In genomic region chr11:62124186-62125113, GRCh38 we compare ENCODE assay signal across 8 cellular contexts. TPM values are rescaled to one million over a fixed set of nuclear protein-coding genes. Genes with fewer than 3 reads are reported as not detected.
DNase-seq lines count a peak whose midpoint lies in the region; ATAC-seq and TF ChIP-seq lines count a peak whose summit lies in the region.

No MANE protein-coding gene starts in this region.

- no peak overlapping the region for H4K5ac ChIP-seq in mesendoderm (ENCODE audit: low read length)

- H3K4me2 ChIP-seq in SU-DHL-6 (ENCODE audit: low read depth, low read length, poor library complexity, severe bottlenecking), result peak overlapping the region; percentile 77
- H3K4me2 ChIP-seq in mesendoderm (ENCODE audit: low read length), result peak overlapping the region; percentile 79

- peak overlapping the region; percentile 93 to 98 (median 95) for H3K4me3 Mint-ChIP-seq in CD4-positive, alpha-beta memory T cell
- H3K4me3 Mint-ChIP-seq in effector memory CD8-positive, alpha-beta T cell, result peak overlapping the region; percentile 94 to 98

- peaks cover 23% of the 10 kb centered on the region for H3K4me1 ChIP-seq in CD4-positive, alpha-beta memory T cell (ENCODE audit: insufficient read depth, low read length)
- peaks cover 5% of the 10 kb centered on the region for H3K4me1 ChIP-seq in mesendoderm (ENCODE audit: control insufficient read depth, low read depth, low read length)
- H3K4me1 ChIP-seq in transverse colon, result peaks cover 7 to 16% (median 14%) of the 10 kb centered on the region in 4 donors

- peak overlapping the region; percentile 39 for H3K4ac ChIP-seq in mesendoderm (ENCODE audit: low read depth, low read length)

- H3K79me2 ChIP-seq in SU-DHL-6 (ENCODE audit: insufficient read depth, low read length) (peaks cover 56% of the 10 kb centered on the region), mesendoderm (ENCODE audit: control insufficient read depth, insufficient read depth, low read length) (peaks cover 47% of the 10 kb centered on the region)

- CTCF ChIA-PET in CD4-positive, alpha-beta memory T cell (lab: Charles Lee; ENCODE audit: partially characterized antibody), result interaction anchor here (1.2 to 2.8 kb wide), 3 partner anchors 7 to 43 kb away, joined by 3 to 9 read pairs (median 4); no protein-coding TSS in a partner anchor

- H3K36me3 Mint-ChIP-seq in CD4-positive, alpha-beta memory T cell, result peaks cover 8 to 21% of the 10 kb centered on the region in 2 donors
- H3K36me3 Mint-ChIP-seq in effector memory CD8-positive, alpha-beta T cell (ENCODE audit: insufficient read depth), result peaks cover 12% of the 10 kb centered on the region

- H3K9me3 ChIP-seq in CD4-positive, alpha-beta memory T cell (ENCODE audit: control insufficient read depth in 1 of 2, low read length in 2 of 2), result no peaks in the 10 kb centered on the region
- H3K9me3 ChIP-seq in SU-DHL-6 (ENCODE audit: insufficient read depth, low read length) (no peaks in the 10 kb centered on the region), transverse colon (no peaks in the 10 kb centered on the region)

- peak overlapping the region; percentile 75 for H2BK5ac ChIP-seq in mesendoderm (ENCODE audit: low read length)

- POLR2A ChIA-PET in CD4-positive, alpha-beta memory T cell (lab: Charles Lee; ENCODE audit: partially characterized antibody), result interaction anchor here (1.0 to 1.9 kb wide), 3 partner anchors 16 to 309 kb away, joined by 3 to 8 read pairs (median 4); no protein-coding TSS in a partner anchor

- peaks cover 0 to 2% of the 10 kb centered on the region in 2 donors for H3K27me3 Mint-ChIP-seq in CD4-positive, alpha-beta memory T cell
- peaks cover 0 to 4% of the 10 kb centered on the region in 2 donors for H3K27me3 Mint-ChIP-seq in effector memory CD8-positive, alpha-beta T cell

- H3K9ac ChIP-seq in SU-DHL-6 (ENCODE audit: low read length) (peak overlapping the region; percentile 94), mesendoderm (ENCODE audit: low read length) (peak overlapping the region; percentile 86)

- no peak overlapping the region for H4K8ac ChIP-seq in mesendoderm (ENCODE audit: low read depth, low read length)

- H3K9me3 Mint-ChIP-seq in CD4-positive, alpha-beta memory T cell, result peaks cover 0 to under 1% (median 0%) of the 10 kb centered on the region in 8 donors
- no peaks in the 10 kb centered on the region for H3K9me3 Mint-ChIP-seq in effector memory CD8-positive, alpha-beta T cell

- in situ Hi-C loops in transverse colon (cut with MboI; ENCODE audit: low pct_ligation_motif_present in 1 of 4, low pct_unique_long_range_greater_than_20kb in 1 of 4, low sequenced_read_pairs in 3 of 4), result loop anchor here in 2 of 4 donors (25.0 kb wide), 1 partner anchor 337 kb away; the partner anchor contains the start of genes FEN1 (in 2 of the 2) and TMEM258 (in 2 of the 2)

- DNase-seq in CD4-positive, alpha-beta memory T cell, result peak in 2 of 5 donors; percentile 4 to 10
- DNase-seq in GM19238 (ENCODE audit: insufficient read length, low spot score), result peak; percentile 42
- DNase-seq in effector memory CD8-positive, alpha-beta T cell, result no peak
- peak; percentile 35 for DNase-seq in mesendoderm
- DNase-seq in transverse colon, result peak; percentile 41

- peak overlapping the region; percentile 88 to 96 for H3K4me3 ChIP-seq in CD4-positive, alpha-beta memory T cell (ENCODE audit: low read length in 2 of 2)
- H3K4me3 ChIP-seq in SU-DHL-6 (ENCODE audit: insufficient read depth, low read length, poor library complexity, severe bottlenecking), result peak overlapping the region; percentile 83
- peak overlapping the region; percentile 91 for H3K4me3 ChIP-seq in mesendoderm (ENCODE audit: low read length)
- H3K4me3 ChIP-seq in transverse colon, result peak overlapping the region; percentile 72 to 95 (median 83)

- peak overlapping the region; percentile 82 for H3K27ac ChIP-seq in CD4-positive, alpha-beta memory T cell (ENCODE audit: low read depth, low read length)
- peak overlapping the region; percentile 74 for H3K27ac ChIP-seq in SU-DHL-6 (ENCODE audit: low read depth, low read length)
- no peak overlapping the region for H3K27ac ChIP-seq in mesendoderm (ENCODE audit: low read depth, low read length)
- H3K27ac ChIP-seq in transverse colon, result peak overlapping the region; percentile 69 to 82 (median 77)

- TF ChIP-seq CTCF in SU-DHL-6 (IDR thresholded peaks at IDR 0.05; ENCODE audit: insufficient read depth, low read length, poor library complexity, severe bottlenecking) (no peak), transverse colon (IDR thresholded peaks at IDR 0.05) (no peak)

- no peak overlapping the region for H2BK15ac ChIP-seq in mesendoderm (replicated peaks; ENCODE audit: low read depth)

- H4K20me1 ChIP-seq in SU-DHL-6 (ENCODE audit: low read depth, low read length), result peaks cover 3% of the 10 kb centered on the region; the same call in 1 of the 2 replicates

- peak overlapping the region; percentile 72 for H3K23ac ChIP-seq in mesendoderm (ENCODE audit: low read length)

- no peaks in the 10 kb centered on the region for H3K9me2 ChIP-seq in SU-DHL-6 (replicated peaks; ENCODE audit: insufficient read depth, low read length)

- peak overlapping the region; percentile 99 for H3K56ac ChIP-seq in mesendoderm (ENCODE audit: low read length)

- peak; percentile 19 for ATAC-seq in HG03442 (IDR thresholded peaks at IDR 0.05; ENCODE audit: unreplicated experiment)
- no peak for ATAC-seq in effector memory CD8-positive, alpha-beta T cell (replicated peaks)
- ATAC-seq in HG03457 (IDR thresholded peaks at IDR 0.05; ENCODE audit: unreplicated experiment), result no peak

- no peaks in the 10 kb centered on the region for H3K27me3 ChIP-seq in CD4-positive, alpha-beta memory T cell (ENCODE audit: insufficient read depth, low read length)
- H3K27me3 ChIP-seq in SU-DHL-6 (ENCODE audit: low read length), result no peaks in the 10 kb centered on the region
- no peaks in the 10 kb centered on the region for H3K27me3 ChIP-seq in mesendoderm (ENCODE audit: insufficient read depth, low read length, poor library complexity)
- H3K27me3 ChIP-seq in transverse colon, result no peaks in the 10 kb centered on the region

- no CpG with 5 or more reads among the region's 39 CpGs for WGBS in mesendoderm (ENCODE audit: extremely low coverage, insufficient coverage, low lambda C conversion rate)
- WGBS in transverse colon (ENCODE audit: low coverage in 1 of 2), 2 donors, result 1 to 16% methylated on average over 7 to 36 of the region's 39 CpGs

- peak overlapping the region; percentile 5 for H3K18ac ChIP-seq in mesendoderm (ENCODE audit: low read length)

- TF ChIP-seq EP300 in transverse colon (IDR thresholded peaks at IDR 0.05; ENCODE audit: low read depth), result no peak

- 0 out of 2 replicates have a peak, but pooled peaks cover 3% of the 10 kb centered on the region for H3F3A ChIP-seq in SU-DHL-6 (ENCODE audit: insufficient read depth)

- peak overlapping the region; percentile 81 for H2AK5ac ChIP-seq in mesendoderm (ENCODE audit: low read length)

- no peak for TF ChIP-seq POLR2A in transverse colon (IDR thresholded peaks at IDR 0.05)

- intact Hi-C loops in CD4-positive, alpha-beta memory T cell (cut with micrococcal nuclease), result loop anchor here (5.0 kb wide), 1 partner anchor 542 kb away; the partner anchor contains the start of gene SYT7
- intact Hi-C loops in transverse colon (cut with DNase I; ENCODE audit: low total_unique reads), result no loop called here

- peak overlapping the region; percentile 7 for H2AFZ ChIP-seq in SU-DHL-6 (ENCODE audit: low read depth, low read length, severe bottlenecking)

- peaks cover 2% of the 10 kb centered on the region for H3K36me3 ChIP-seq in CD4-positive, alpha-beta memory T cell (ENCODE audit: insufficient read depth, low read length)
- H3K36me3 ChIP-seq in SU-DHL-6 (ENCODE audit: low read length) (no peaks in the 10 kb centered on the region), mesendoderm (ENCODE audit: control insufficient read depth, insufficient read depth, low read length) (peaks cover 7% of the 10 kb centered on the region), transverse colon (no peaks in the 10 kb centered on the region)

- peak overlapping the region; percentile 86 to 95 (median 92) for H3K27ac Mint-ChIP-seq in CD4-positive, alpha-beta memory T cell
- H3K27ac Mint-ChIP-seq in effector memory CD8-positive, alpha-beta T cell, result peak overlapping the region; percentile 94 to 96

- no peak overlapping the region for H2BK120ac ChIP-seq in mesendoderm (ENCODE audit: low read depth, low read length)

- H3K79me1 ChIP-seq in mesendoderm (ENCODE audit: low read length), result peaks cover 21% of the 10 kb centered on the region

- peaks cover 17 to 44% (median 27%) of the 10 kb centered on the region in 4 donors for H3K4me1 Mint-ChIP-seq in CD4-positive, alpha-beta memory T cell
- peaks cover 21 to 29% of the 10 kb centered on the region in 2 donors for H3K4me1 Mint-ChIP-seq in effector memory CD8-positive, alpha-beta T cell (ENCODE audit: low read depth in 2 of 2)

RNA-seq across cellular contexts. Expression of gene INCENP, which starts 0.6 kb away (rescaled TPM):
- 10 to 100 TPM; 28.4 to 32.1 TPM for total RNA-seq in CD4-positive, alpha-beta memory T cell
- 1 to 10 TPM in 1 of 2 donors, not detected in 1; 2.7 TPM for polyA plus RNA-seq in CD4-positive, alpha-beta memory T cell
- 33.6 TPM for polyA plus RNA-seq in mesendoderm (2013, experiment 1 of 2)
- 33.1 TPM for polyA plus RNA-seq in mesendoderm (2013, experiment 2 of 2)
- 10 to 100 TPM; 10.5 to 38.9 (median 26.1) TPM for total RNA-seq in transverse colon

Comparison
In these comparisons a context has a peak if more than half of its experiments do, and no peak if none do; other contexts are left out.
1. DNase-seq: peak in GM19238 (single experiment), mesendoderm (single experiment) and transverse colon (single experiment); none in effector memory CD8-positive, alpha-beta T cell (0 of 3).
2. Peak in every context shown above with its lines, with median percentiles within 50 percentile points of each other: H3K4me3 ChIP-seq.